In genomic region chr22:32202161-32202538, GRCh38 we compare ENCODE assay signal across 19 cellular contexts. TPM values are rescaled to one million over a fixed set of nuclear protein-coding genes. Genes with fewer than 3 reads are reported as not detected.
A peak's percentile ranks its signal among the peaks of the same experiment; 100 is the strongest.
DNase-seq lines count a peak whose midpoint lies in the region; ATAC-seq, FAIRE-seq and TF ChIP-seq lines count a peak whose summit lies in the region.
"Had no signal": no experiment of that assay in that cellular context is flagged by ENCODE, and none has a peak within 500 bp of the region (broad histone marks: within the 10 kb centered on the region; RNA-seq: fewer than 3 reads in every experiment).

No MANE protein-coding gene starts in this region.

- ATAC-seq in A549 (no peak), T-helper 17 cell (no peak)

- H3K4me1 Mint-ChIP-seq in T-helper 17 cell (peaks cover 45% of the 10 kb centered on the region), HFFc6 (ENCODE audit: low read depth) (peaks cover 7% of the 10 kb centered on the region)

- peaks cover 7% of the 10 kb centered on the region; the same call in 1 of the 3 replicates for H3K4me1 ChIP-seq in A549
- no peaks in the 10 kb centered on the region for H3K4me1 ChIP-seq in iPS-15b (ENCODE audit: control insufficient read depth, insufficient read depth, low read length)
- H3K4me1 ChIP-seq in breast epithelium: peaks cover 0 to 2% of the 10 kb centered on the region in 2 donors

- WGBS in A549 (ENCODE audit: missing lambda C conversion rate): 32% methylated on average over 3 of the region's 4 CpGs

- TF ChIP-seq RAD21 in A549 (conservative IDR thresholded peaks at IDR 0.05 in 1 of 2, IDR thresholded peaks at IDR 0.05 in 1 of 2): no peak

- H3K27me3 ChIP-seq in iPS-15b (ENCODE audit: control insufficient read depth, insufficient read depth, low read length): peaks cover 40% of the 10 kb centered on the region
- H3K27me3 ChIP-seq in breast epithelium: peaks cover 0 to 39% of the 10 kb centered on the region in 2 donors

- peak overlapping the region; percentile 99; the same call in 2 of the 3 replicates for H3K4me2 ChIP-seq in A549

- POLR2A ChIA-PET in A549 (lab: Yijun Ruan, JAX): no interaction called here

- TF ChIP-seq POLR2A in A549 (IDR thresholded peaks at IDR 0.05; ENCODE audit: low read length) (no peak), breast epithelium (IDR thresholded peaks at IDR 0.05) (no peak)

- peak overlapping the region; percentile 69 for H3K27ac Mint-ChIP-seq in T-helper 17 cell
- H3K27ac Mint-ChIP-seq in HFFc6: no peak overlapping the region
- H3K27ac Mint-ChIP-seq: nephron progenitor cell had no signal

- no peak for TF ChIP-seq CTCF in A549 (IDR thresholded peaks at IDR 0.05)
- TF ChIP-seq CTCF in C4-2B (conservative IDR thresholded peaks at IDR 0.05): no peak
- TF ChIP-seq CTCF in breast epithelium (IDR thresholded peaks at IDR 0.05): no peak
- no peak for TF ChIP-seq CTCF in HFFc6 (IDR thresholded peaks at IDR 0.05)

- no peaks in the 10 kb centered on the region for H3K9me3 Mint-ChIP-seq in HFFc6
- H3K9me3 Mint-ChIP-seq: nephron progenitor cell had no signal

- no peak for TF ChIP-seq EP300 in A549 (IDR thresholded peaks at IDR 0.05)

- intact Hi-C loops in breast epithelium (cut with DNase I; ENCODE audit: low total_unique reads): no loop called here

- peak overlapping the region; percentile 91 for H3K4me3 Mint-ChIP-seq in T-helper 17 cell
- no peak overlapping the region for H3K4me3 Mint-ChIP-seq in HFFc6

- H3K27ac ChIP-seq in A549: no peak overlapping the region
- H3K27ac ChIP-seq in C4-2B: peak overlapping the region; percentile 20; the same call in 1 of the 2 replicates
- no peak overlapping the region for H3K27ac ChIP-seq in breast epithelium
- H3K27ac ChIP-seq: BLaER1, cardiac muscle cell, heart right ventricle had no signal

- H3K9me3 ChIP-seq in A549: no peaks in the 10 kb centered on the region
- H3K9me3 ChIP-seq in T-helper 17 cell (ENCODE audit: control insufficient read depth, low read length, poor library complexity, severe bottlenecking): no peaks in the 10 kb centered on the region
- H3K9me3 ChIP-seq in iPS-15b (ENCODE audit: control insufficient read depth, insufficient read depth, low read length): no peaks in the 10 kb centered on the region
- H3K9me3 ChIP-seq in breast epithelium: no peaks in the 10 kb centered on the region
- H3K9me3 ChIP-seq: BLaER1, heart right ventricle had no signal

- FAIRE-seq in A549 (lab: Jason Lieb, UNC): no peak
- FAIRE-seq: HTR-8/SVneo had no signal

- DNase-seq in A549 (ENCODE audit: low read depth in 1 of 2, low spot score in 1 of 2) (no peak), T-helper 17 cell (no peak), SHP77 (lab: John Stamatoyannopoulos, UW) (no peak), breast epithelium (ENCODE audit: low spot score in 2 of 2) (no peak), HFFc6 (no peak)
- DNase-seq: DMS79; effector CD4-positive, alpha-beta T cell; stimulated activated CD4-positive, alpha-beta T cell treated with anti-CD3 and anti-CD28 coated beads, Interleukin-12 subunit alpha, Interleukin-12 subunit beta, amount 100 ng/mL, for 4 hours; T-helper 9 cell had no signal

- H3K36me3 Mint-ChIP-seq in T-helper 17 cell (ENCODE audit: low read depth) (peaks cover 3% of the 10 kb centered on the region), HFFc6 (ENCODE audit: low read depth) (no peaks in the 10 kb centered on the region)

- H3K4me3 ChIP-seq in A549 (no peak overlapping the region), iPS-15b (ENCODE audit: low read depth, low read length) (peak overlapping the region; percentile 47), breast epithelium (no peak overlapping the region)
- H3K4me3 ChIP-seq: lung had no signal

- CTCF ChIA-PET in A549 (lab: Yijun Ruan, JAX): interaction anchor here (0.5 to 1.8 kb wide), 7 partner anchors 9 to 395 kb away, joined by 3 to 8 read pairs (median 5); no protein-coding TSS in a partner anchor

- H3K27me3 Mint-ChIP-seq in T-helper 17 cell (no peaks in the 10 kb centered on the region), HFFc6 (ENCODE audit: insufficient read depth) (peaks cover 41% of the 10 kb centered on the region)

- no peak overlapping the region for H3K9ac ChIP-seq in iPS-15b (ENCODE audit: low read depth, low read length)
- H3K9ac ChIP-seq: BLaER1 had no signal

- H3K36me3 ChIP-seq in iPS-15b (ENCODE audit: control insufficient read depth, insufficient read depth, low read length): no peaks in the 10 kb centered on the region
- no peaks in the 10 kb centered on the region for H3K36me3 ChIP-seq in breast epithelium
- H3K36me3 ChIP-seq: BLaER1, cardiac muscle cell, heart right ventricle had no signal

TF ChIP-seq in A549, 52 proteins besides CTCF, POLR2A, EP300 and RAD21 (continues in another document):
- TF ChIP-seq E2F6 (IDR thresholded peaks at IDR 0.05; ENCODE audit: borderline replicate concordance, low read depth) (no peak), CHD2 (IDR thresholded peaks at IDR 0.05; ENCODE audit: low read length, partially characterized antibody) (no peak), FOSB (CRISPR knock-in tag; IDR thresholded peaks at IDR 0.05) (no peak), CBX2 (IDR thresholded peaks at IDR 0.05; ENCODE audit: borderline replicate concordance, low read depth) (no peak), USF2 (IDR thresholded peaks at IDR 0.05) (no peak), HOXA7 (CRISPR knock-in tag; IDR thresholded peaks at IDR 0.05) (no peak), POLR2AphosphoS2 (conservative IDR thresholded peaks at IDR 0.05; ENCODE audit: low read length) (no peak), ZC3H11A (IDR thresholded peaks at IDR 0.05) (no peak), FOXS1 (CRISPR knock-in tag; IDR thresholded peaks at IDR 0.05) (no peak), MYC (IDR thresholded peaks at IDR 0.05; ENCODE audit: borderline replicate concordance, low read length) (no peak), SMC3 (IDR thresholded peaks at IDR 0.05) (no peak), ATOH8 (CRISPR knock-in tag; IDR thresholded peaks at IDR 0.05; ENCODE audit: low read depth) (no peak), HOXB13 (CRISPR knock-in tag; IDR thresholded peaks at IDR 0.05; ENCODE audit: low read depth) (no peak), ELK1 (IDR thresholded peaks at IDR 0.05; ENCODE audit: low read depth, low read length) (no peak), CBX8 (IDR thresholded peaks at IDR 0.05) (no peak)

RNA-seq across cellular contexts. Expression of gene RFPL2, which starts 2.7 kb away (rescaled TPM):
- polyA plus RNA-seq in A549 (2011; rRNA removed) (0.19 and 0.32 TPM in 2 replicates), A549 (2017; fragmentation: RNase III; extraction: RNeasy Plus Mini Kit Qiagen cat#74134 plus additional on column Dnase treatment) (0.17 to 0.30 TPM (median 0.25 TPM) in 3 replicates)
- polyA plus RNA-seq in A549 (2012; cell fraction: cytosol; rRNA removed): 0.09 and 0.12 TPM in 2 replicates
- 0.25 and 0.43 TPM in 2 replicates for polyA plus RNA-seq in A549 (2012; cell fraction: nucleus; rRNA removed)
- not detected in 2 replicates for polyA minus RNA-seq in A549 (2011; rRNA and poly(A)+ RNA removed)
- total RNA-seq in T-helper 17 cell (1 to 10 TPM in 1 of 2 donors, under 1 TPM in 1; 0.94 to 1.6 TPM), breast epithelium (under 1 TPM in 1 of 3 donors, not detected in 2; 0.29 TPM)
- not detected for total RNA-seq in HFFc6 (2021; fragmentation: NEBNext Ultra II Directional; extraction: Animal tissue kit (Norgen Biotek cat#: 25700))
- total RNA-seq: heart right ventricle, lung, Right ventricle myocardium superior had no signal
- polyA plus RNA-seq: adipose tissue had no signal

RNA-seq across cellular contexts. Expression of gene C22orf42, which starts 43.0 kb away (rescaled TPM):
- polyA plus RNA-seq in A549 (2011; rRNA removed): not detected in 2 replicates
- not detected in 2 replicates for polyA plus RNA-seq in A549 (2012; cell fraction: cytosol; rRNA removed)
- polyA plus RNA-seq in A549 (2012; cell fraction: nucleus; rRNA removed): not detected in 2 replicates
- polyA plus RNA-seq in A549 (2017; fragmentation: RNase III; extraction: RNeasy Plus Mini Kit Qiagen cat#74134 plus additional on column Dnase treatment): not detected in 3 replicates
- polyA minus RNA-seq in A549 (2011; rRNA and poly(A)+ RNA removed): not detected in 2 replicates
- total RNA-seq in T-helper 17 cell: not detected
- total RNA-seq in breast epithelium: not detected
- total RNA-seq in HFFc6 (2021; fragmentation: NEBNext Ultra II Directional; extraction: Animal tissue kit (Norgen Biotek cat#: 25700)): not detected
- total RNA-seq: cardiac muscle cell, heart right ventricle, lung, Right ventricle myocardium superior had no signal
- polyA plus RNA-seq: cardiac muscle cell, heart right ventricle had no signal

RNA-seq across cellular contexts. Expression of gene SLC5A4, which starts 53.0 kb away (rescaled TPM):
- not detected in 2 replicates for polyA plus RNA-seq in A549 (2011; rRNA removed)
- polyA plus RNA-seq in A549 (2012; cell fraction: cytosol; rRNA removed): not detected in 2 replicates
- polyA plus RNA-seq in A549 (2012; cell fraction: nucleus; rRNA removed): not detected in 2 replicates
- polyA plus RNA-seq in A549 (2017; fragmentation: RNase III; extraction: RNeasy Plus Mini Kit Qiagen cat#74134 plus additional on column Dnase treatment): not detected in 3 replicates
- polyA minus RNA-seq in A549 (2011; rRNA and poly(A)+ RNA removed): not detected in 2 replicates
- total RNA-seq in T-helper 17 cell: not detected
- 1 to 10 TPM in 1 of 3 donors, under 1 TPM in 1, not detected in 1; 0.16 to 1.3 TPM for total RNA-seq in breast epithelium
- not detected for total RNA-seq in HFFc6 (2021; fragmentation: NEBNext Ultra II Directional; extraction: Animal tissue kit (Norgen Biotek cat#: 25700))
- total RNA-seq: cardiac muscle cell, Right ventricle myocardium superior had no signal
- polyA plus RNA-seq: cardiac muscle cell had no signal
